ENCODE assay signal across 26 cellular contexts in genomic region chr12:108109954-108110353, GRCh38. TPM values are rescaled to one million over a fixed set of nuclear protein-coding genes. Genes with fewer than 3 reads are reported as not detected.
DNase-seq lines count a peak whose midpoint lies in the region; ATAC-seq, FAIRE-seq and TF ChIP-seq lines count a peak whose summit lies in the region.
"Had no signal": no experiment of that assay in that cellular context is flagged by ENCODE, and none has a peak within 500 bp of the region (broad histone marks: within the 10 kb centered on the region; RNA-seq: fewer than 3 reads in every experiment).

No MANE protein-coding gene starts in this region.

- H3K4me1 ChIP-seq in K562 (replicated peaks in 1 of 2; ENCODE audit: control insufficient read depth in 2 of 2, insufficient read depth in 2 of 2, low read length in 2 of 2) (peaks cover 12 to 18% of the 10 kb centered on the region in 2 experiments; a peak in 4 of 5 replicates), esophagus muscularis mucosa (peaks cover 16 to 57% (median 48%) of the 10 kb centered on the region in 4 donors)
- H3K4me1 ChIP-seq: A549, BE2C, BLaER1 had no signal

- DNase-seq in K562 (ENCODE audit: extremely low read depth in 1 of 4, low spot score in 3 of 4) = no peak
- peak; percentile 5 for DNase-seq in coronary artery (ENCODE audit: low spot score)
- no peak for DNase-seq in esophagus muscularis mucosa (ENCODE audit: extremely low spot score)
- peak; percentile 28 for DNase-seq in islet precursor cell
- no peak for DNase-seq in DMS53 (lab: John Stamatoyannopoulos, UW)
- DNase-seq in AML-193 (lab: John Stamatoyannopoulos, UW) = no peak
- DNase-seq in effector memory CD8-positive, alpha-beta T cell = no peak
- DNase-seq in naive thymus-derived CD8-positive, alpha-beta T cell = no peak
- DNase-seq: BE2C; C1 segment of cervical spinal cord; CD4-positive, alpha-beta memory T cell; CD4-positive, CD25-positive, alpha-beta regulatory T cell; CD8-positive, alpha-beta memory T cell; COR-L47; DMS 273 treated with DMSO at 0.1 percent for 48 hours; DMS153; DMS79 treated with DMSO at 0.1 percent for 48 hours; GF-D8 had no signal

- no peak overlapping the region for H3K4me3 ChIP-seq in K562
- no peak overlapping the region for H3K4me3 ChIP-seq in coronary artery
- no peak overlapping the region for H3K4me3 ChIP-seq in esophagus muscularis mucosa
- H3K4me3 ChIP-seq: A549, BLaER1 had no signal

- TF ChIP-seq POLR2A in K562 (conservative IDR thresholded peaks at IDR 0.05) (no peak), esophagus muscularis mucosa (IDR thresholded peaks at IDR 0.05; ENCODE audit: low read depth) (no peak)

- peaks cover 27 to 29% of the 10 kb centered on the region in 2 donors for H3K27me3 Mint-ChIP-seq in effector memory CD8-positive, alpha-beta T cell
- peaks cover 6 to 31% (median 23%) of the 10 kb centered on the region in 5 donors for H3K27me3 Mint-ChIP-seq in naive thymus-derived CD8-positive, alpha-beta T cell

- in situ Hi-C loops in K562 (cut with MboI) = no loop called here

- H3K4me2 ChIP-seq in K562 (ENCODE audit: insufficient read depth, low read length) = no peak overlapping the region
- H3K4me2 ChIP-seq: A549, BLaER1 had no signal

- CTCF ChIA-PET in K562 (lab: Yijun Ruan, JAX; ENCODE audit: low intra/inter-chr PET ratio) = no interaction called here

- no peak overlapping the region for H3K27ac Mint-ChIP-seq in effector memory CD8-positive, alpha-beta T cell
- no peak overlapping the region for H3K27ac Mint-ChIP-seq in naive thymus-derived CD8-positive, alpha-beta T cell
- H3K27ac Mint-ChIP-seq: CD14-positive monocyte; CD4-positive, alpha-beta memory T cell; CD4-positive, CD25-positive, alpha-beta regulatory T cell; CD8-positive, alpha-beta memory T cell had no signal

- 27% methylated on average over 4 of the region's 4 CpGs for WGBS in K562 (ENCODE audit: insufficient coverage, low coverage, missing lambda C conversion rate)
- 74% methylated on average over 4 of the region's 4 CpGs for WGBS in esophagus muscularis mucosa

- H3K9ac ChIP-seq in K562 (ENCODE audit: insufficient read depth in 1 of 2, low read depth in 2 of 2, low read length in 2 of 2) = no peak overlapping the region
- H3K9ac ChIP-seq: BLaER1 had no signal

- no peak for TF ChIP-seq CTCF in K562 (IDR thresholded peaks at IDR 0.05 in 2 of 3, conservative IDR thresholded peaks at IDR 0.05 in 1 of 3; ENCODE audit: insufficient read depth in 2 of 3, low read depth in 1 of 3, low read length in 3 of 3)
- no peak for TF ChIP-seq CTCF in coronary artery (IDR thresholded peaks at IDR 0.05)
- no peak for TF ChIP-seq CTCF in esophagus muscularis mucosa (IDR thresholded peaks at IDR 0.05)

- no peak for FAIRE-seq in K562 (lab: Jason Lieb, UNC)
- FAIRE-seq: A549, G401.6, GM12891, GM19239 had no signal

- H3K27me3 ChIP-seq in K562 (ENCODE audit: control insufficient read depth in 2 of 2, insufficient read depth in 2 of 2, low read length in 2 of 2) = no peaks in the 10 kb centered on the region
- H3K27me3 ChIP-seq in esophagus muscularis mucosa = no peaks in the 10 kb centered on the region
- H3K27me3 ChIP-seq: BE2C, BLaER1 had no signal

- no peaks in the 10 kb centered on the region for H3K36me3 Mint-ChIP-seq in effector memory CD8-positive, alpha-beta T cell (ENCODE audit: insufficient read depth)
- H3K36me3 Mint-ChIP-seq in naive thymus-derived CD8-positive, alpha-beta T cell = no peaks in the 10 kb centered on the region
- H3K36me3 Mint-ChIP-seq: CD14-positive monocyte; CD4-positive, alpha-beta memory T cell; CD4-positive, CD25-positive, alpha-beta regulatory T cell; CD8-positive, alpha-beta memory T cell had no signal

- no peak for ATAC-seq in K562
- ATAC-seq in effector memory CD8-positive, alpha-beta T cell (replicated peaks) = no peak
- ATAC-seq in naive thymus-derived CD8-positive, alpha-beta T cell = no peak
- ATAC-seq: A549 had no signal

- H4K20me1 ChIP-seq in K562 (replicated peaks; ENCODE audit: control insufficient read depth, insufficient read depth, low read length) = no peaks in the 10 kb centered on the region
- H4K20me1 ChIP-seq: BLaER1 had no signal

- peaks cover 0 to 2% of the 10 kb centered on the region in 2 donors for H3K4me1 Mint-ChIP-seq in effector memory CD8-positive, alpha-beta T cell (ENCODE audit: low read depth in 2 of 2)
- H3K4me1 Mint-ChIP-seq in naive thymus-derived CD8-positive, alpha-beta T cell = peaks cover 0 to 2% (median 0%) of the 10 kb centered on the region in 4 donors
- H3K4me1 Mint-ChIP-seq: CD4-positive, alpha-beta memory T cell; CD8-positive, alpha-beta memory T cell had no signal

- H3K9me3 ChIP-seq in K562 (replicated peaks; ENCODE audit: control insufficient read depth, insufficient read depth, low read depth, low read length) (0 out of 2 replicates have a peak, but pooled peaks cover 2% of the 10 kb centered on the region), esophagus muscularis mucosa (no peaks in the 10 kb centered on the region)
- H3K9me3 ChIP-seq: A549, BE2C, BLaER1 had no signal

- no peaks in the 10 kb centered on the region for H3K9me3 Mint-ChIP-seq in effector memory CD8-positive, alpha-beta T cell
- no peaks in the 10 kb centered on the region for H3K9me3 Mint-ChIP-seq in naive thymus-derived CD8-positive, alpha-beta T cell
- H3K9me3 Mint-ChIP-seq: CD14-positive monocyte; CD4-positive, alpha-beta memory T cell had no signal

- POLR2A ChIA-PET in K562 (lab: Yijun Ruan, JAX) = interaction anchor here (0.7 kb wide), 1 partner anchor 197 kb away, joined by 3 read pairs; no protein-coding TSS in a partner anchor
- POLR2A ChIA-PET in naive thymus-derived CD8-positive, alpha-beta T cell (lab: Charles Lee) = no interaction called here

- H3K9me1 ChIP-seq in K562 (ENCODE audit: control insufficient read depth, insufficient read depth, low read length) = no peaks in the 10 kb centered on the region

- no peak for TF ChIP-seq EP300 in K562 (IDR thresholded peaks at IDR 0.05; ENCODE audit: low read length)
- TF ChIP-seq EP300 in esophagus muscularis mucosa (IDR thresholded peaks at IDR 0.05) = no peak

- H3K27ac ChIP-seq in K562 (ENCODE audit: extremely low read depth, low read depth, low read length) (no peak overlapping the region), coronary artery (no peak overlapping the region), esophagus muscularis mucosa (replicated peaks in 1 of 4) (peak overlapping the region; percentile 31 to 86 (median 82))
- H3K27ac ChIP-seq: 22Rv1, A549, BLaER1 had no signal

- BruUV-seq in K562 (replicated peaks; lab: Mats Ljungman, UMichigan) = no TSS peak

- TF ChIP-seq RAD21 in K562 (CRISPR knock-in tag; conservative IDR thresholded peaks at IDR 0.05 in 1 of 2, IDR thresholded peaks at IDR 0.05 in 1 of 2) = no peak

- H3K36me3 ChIP-seq in K562 (ENCODE audit: control insufficient read depth, insufficient read depth, low read length) (no peaks in the 10 kb centered on the region), esophagus muscularis mucosa (no peaks in the 10 kb centered on the region)
- H3K36me3 ChIP-seq: BE2C, BLaER1 had no signal

- no peaks in the 10 kb centered on the region for H3K79me2 ChIP-seq in K562 (ENCODE audit: control insufficient read depth, insufficient read depth, low read length)

- H2AFZ ChIP-seq in K562 (ENCODE audit: low read depth, low read length) = no peak overlapping the region

- intact Hi-C loops in K562 (cut with micrococcal nuclease) = no loop called here
- intact Hi-C loops in esophagus muscularis mucosa (cut with DNase I) = no loop called here

- H3K4me3 Mint-ChIP-seq in effector memory CD8-positive, alpha-beta T cell = no peak overlapping the region
- no peak overlapping the region for H3K4me3 Mint-ChIP-seq in naive thymus-derived CD8-positive, alpha-beta T cell
- H3K4me3 Mint-ChIP-seq: CD14-positive monocyte; CD4-positive, alpha-beta memory T cell; CD4-positive, CD25-positive, alpha-beta regulatory T cell; CD8-positive, alpha-beta memory T cell had no signal

TF ChIP-seq in K562, 482 proteins besides CTCF, POLR2A, EP300 and RAD21 (continues in another document):
- TF ChIP-seq XRCC5 (IDR thresholded peaks at IDR 0.05; ENCODE audit: low read depth, low read length) (no peak), CBX1 (IDR thresholded peaks at IDR 0.05; ENCODE audit: low read depth) (0 out of 2 replicates have a peak, but pooled peaks have one; percentile 25), KHSRP (IDR thresholded peaks at IDR 0.05) (no peak), SMARCA5 (IDR thresholded peaks at IDR 0.05) (peak; percentile 39; the same call in 1 of the 2 replicates), NFATC3 (IDR thresholded peaks at IDR 0.05) (no peak), BCOR (IDR thresholded peaks at IDR 0.05) (peak; percentile 71), PPARD (CRISPR knock-in tag; IDR thresholded peaks at IDR 0.05) (no peak), PHF20 (IDR thresholded peaks at IDR 0.05; ENCODE audit: partially characterized antibody) (no peak), LEF1 (IDR thresholded peaks at IDR 0.05) (no peak), ZNF140 (CRISPR knock-in tag; IDR thresholded peaks at IDR 0.05) (no peak), HMGN3 (IDR thresholded peaks at IDR 0.05; ENCODE audit: borderline replicate concordance, extremely low read depth, insufficient read length, low read depth, low read length) (no peak), ETV1 (tag; conservative IDR thresholded peaks at IDR 0.05; ENCODE audit: low read depth) (0 out of 2 replicates have a peak, but pooled peaks have one; percentile 10)

RNA-seq across cellular contexts. Expression of gene WSCD2, which starts 19.1 kb away (rescaled TPM):
- 0.65 and 4.6 TPM in 2 replicates for total RNA-seq in K562 (2011; cell fraction: chromatin; rRNA removed; ENCODE audit: low replicate concordance)
- 0.33 and 1.8 TPM in 2 replicates for total RNA-seq in K562 (2011; cell fraction: nucleolus; rRNA removed)
- 2.8 and 3.4 TPM in 2 replicates for total RNA-seq in K562 (2011; cell fraction: nucleoplasm; rRNA removed)
- total RNA-seq in K562 (2014; rRNA removed) = 4.0 and 4.9 TPM in 2 replicates
- total RNA-seq in K562 (2014; rRNA removed; fragmentation: Illumina TruSeq; extraction: Trizol) = 3.0 TPM in 2 replicates
- 13.9 and 14.1 TPM in 2 replicates for total RNA-seq in K562 (2015; rRNA removed; fragmentation: Illumina TruSeq; extraction: Trizol)
- 4.0 and 5.0 TPM in 2 replicates for total RNA-seq in K562 (2021)
- 0.88 and 0.91 TPM in 2 replicates for polyA plus RNA-seq in K562 (2011; rRNA removed)
- 0.15 and 0.38 TPM in 2 replicates for polyA plus RNA-seq in K562 (2011; cell fraction: cytosol; rRNA removed)
- polyA plus RNA-seq in K562 (2011; cell fraction: nucleus; rRNA removed) = 0.50 and 1.4 TPM in 2 replicates
- polyA plus RNA-seq in K562 (2012) = 9.3 and 12.5 TPM in 2 replicates
- polyA plus RNA-seq in K562 (2014; fragmentation: Illumina TruSeq; extraction: Trizol) = 2.8 and 5.2 TPM in 2 replicates
- under 1 TPM; 0.72 to 0.89 TPM for polyA plus RNA-seq in K562 (2014; fragmentation: Nextera tagmentation; extraction: Ambion mirVana)
- polyA plus RNA-seq in K562 (2014; rRNA removed) = 4.1 and 6.0 TPM in 2 replicates
- polyA minus RNA-seq in K562 (2011; rRNA and poly(A)+ RNA removed) = 0.11 and 0.57 TPM in 2 replicates
- 1.2 TPM in 1 of 2 replicates, not detected in the other for polyA minus RNA-seq in K562 (2011; cell fraction: cytosol; rRNA and poly(A)+ RNA removed)
- polyA minus RNA-seq in K562 (2011; cell fraction: nucleus; rRNA and poly(A)+ RNA removed) = 0.67 and 3.7 TPM in 2 replicates
- total RNA-seq in esophagus muscularis mucosa = 10 to 100 TPM; 24.7 to 47.9 (median 30.4) TPM
- not detected for total RNA-seq in naive thymus-derived CD8-positive, alpha-beta T cell
- not detected for polyA plus RNA-seq in naive thymus-derived CD8-positive, alpha-beta T cell
- total RNA-seq: A172; CD4-positive, alpha-beta memory T cell; CD8-positive, alpha-beta memory T cell had no signal
- polyA plus RNA-seq: A549; CD14-positive monocyte; CD4-positive, alpha-beta memory T cell had no signal

Comparison
In these comparisons a context has a peak if more than half of its experiments do, and no peak if none do; other contexts are left out.
1. DNase-seq: peak in coronary artery (single experiment) and islet precursor cell (single experiment); none in K562 (0 of 4), esophagus muscularis mucosa (single experiment), DMS53 (single experiment), AML-193 (0 of 2), effector memory CD8-positive, alpha-beta T cell (0 of 3) and naive thymus-derived CD8-positive, alpha-beta T cell (0 of 10).
2. H3K27ac ChIP-seq: peak in esophagus muscularis mucosa (4 of 4); none in K562 (single experiment) and coronary artery (0 of 2).